Comparison of ENCODE assay signal across 8 cellular contexts in genomic region chr3:901953-902778, GRCh38.
DNase-seq lines count a peak whose midpoint lies in the region; ATAC-seq and TF ChIP-seq lines count a peak whose summit lies in the region.

No MANE protein-coding gene starts in this region.

- no peak for TF ChIP-seq CTCF in HFF-Myc (IDR thresholded peaks at IDR 0.05; ENCODE audit: low read depth, low read length, missing control alignments)
- peak; percentile 67 for TF ChIP-seq CTCF in OCI-LY3 (IDR thresholded peaks at IDR 0.05; ENCODE audit: low read depth, low read length)
- TF ChIP-seq CTCF in kidney epithelial cell (IDR thresholded peaks at IDR 0.05; ENCODE audit: insufficient read depth, low read length, poor library complexity, severe bottlenecking) = peak; percentile 29

- H2AFZ ChIP-seq in OCI-LY3 (ENCODE audit: low read depth, low read length) = no peak overlapping the region

- no peak overlapping the region for H3K27ac ChIP-seq in OCI-LY3 (ENCODE audit: low read length)

- H3K4me3 ChIP-seq in HFF-Myc (replicated peaks; ENCODE audit: low read depth, low read length) (no peak overlapping the region), OCI-LY3 (ENCODE audit: low read length) (no peak overlapping the region), kidney epithelial cell (ENCODE audit: low read depth, low read length) (no peak overlapping the region)

- H4K20me1 ChIP-seq in OCI-LY3 (ENCODE audit: insufficient read depth, low read length) = no peaks in the 10 kb centered on the region

- DNase-seq in HFF-Myc (ENCODE audit: extremely low read depth, low read depth) (peak; percentile 4), kidney epithelial cell (ENCODE audit: low read depth) (no peak), LoVo (ENCODE audit: low spot score) (no peak), NCI-H1105 (lab: John Stamatoyannopoulos, UW) (no peak), mesenteric fat pad (ENCODE audit: low spot score) (no peak), occipital lobe (lab: John Stamatoyannopoulos, UW) (no peak)

- H3K4me2 ChIP-seq in OCI-LY3 (ENCODE audit: low read length) = no peak overlapping the region

- H3K9me3 ChIP-seq in OCI-LY3 (ENCODE audit: insufficient read depth, low read length) = peaks cover 44% of the 10 kb centered on the region; the same call in 1 of the 2 replicates

- H3K36me3 ChIP-seq in OCI-LY3 (replicated peaks; ENCODE audit: low read depth, low read length) (peaks cover 45% of the 10 kb centered on the region), kidney epithelial cell (ENCODE audit: control insufficient read depth, insufficient read depth, low read length) (no peaks in the 10 kb centered on the region)

- H3K9ac ChIP-seq in OCI-LY3 (ENCODE audit: low read length) = no peak overlapping the region

- H3K27me3 ChIP-seq in OCI-LY3 (ENCODE audit: low read depth, low read length) (no peaks in the 10 kb centered on the region), kidney epithelial cell (ENCODE audit: control insufficient read depth, insufficient read depth, low read length) (no peaks in the 10 kb centered on the region)

- peaks cover 14% of the 10 kb centered on the region for H3K4me1 ChIP-seq in OCI-LY3 (ENCODE audit: low read length)

- H3K79me2 ChIP-seq in OCI-LY3 (ENCODE audit: low read length) = no peaks in the 10 kb centered on the region

- peak; percentile 82 for ATAC-seq in GM18508 (IDR thresholded peaks at IDR 0.05; ENCODE audit: insufficient read depth, unreplicated experiment)
